18 cellular contexts compared by ENCODE assay signal in genomic region chr3:69842789-69843188, GRCh38.
"Had no signal": no experiment of that assay in that cellular context is flagged by ENCODE, and none has a peak within 500 bp of the region (broad histone marks: within the 10 kb centered on the region; RNA-seq: fewer than 3 reads in every experiment).

No MANE protein-coding gene starts in this region.

- H3K27ac ChIP-seq: epithelial cell of prostate, esophagus muscularis mucosa, gastrocnemius medialis, hepatocyte, neutrophil, testis had no signal

- DNase-seq: cortex of kidney; effector memory CD4-positive, alpha-beta T cell; glutamatergic neuron; kidney; left colon; mammary epithelial cell; naive thymus-derived CD4-positive, alpha-beta T cell; stimulated activated CD4-positive, alpha-beta T cell treated with anti-CD3 and anti-CD28 coated beads, Interleukin-4, amount 100 ng/mL, for 1 hour; stimulated activated CD8-positive, alpha-beta memory T cell treated with anti-CD3 and anti-CD28 coated beads, Interleukin-4, amount 100 ng/mL, for 48 hours; stimulated activated naive CD8-positive, alpha-beta T cell treated with anti-CD3 and anti-CD28 coated beads, Interleukin-15, Interleukin-2, amounts not matched to agents 100 U/mL and 50 U/mL, for 24 hours; testis; trophoblast cell had no signal

- H3K36me3 ChIP-seq: esophagus muscularis mucosa, gastrocnemius medialis, neutrophil had no signal

- H3K27me3 ChIP-seq: esophagus muscularis mucosa, gastrocnemius medialis, hepatocyte, neutrophil, testis had no signal

- H3K4me3 ChIP-seq: esophagus muscularis mucosa, gastrocnemius medialis, hepatocyte, testis had no signal

- ATAC-seq: gastrocnemius medialis; left colon; naive thymus-derived CD4-positive, alpha-beta T cell; stimulated activated effector memory CD8-positive, alpha-beta T cell treated with anti-CD3 and anti-CD28 coated beads, Interleukin-12 subunit alpha, Interleukin-12 subunit beta, amount 100 ng/mL, for 72 hours; stimulated activated naive CD8-positive, alpha-beta T cell treated with anti-CD3 and anti-CD28 coated beads, Interleukin-15, Interleukin-2, amounts not matched to agents 100 U/mL and 50 U/mL, for 24 hours had no signal

- H3K4me1 ChIP-seq: testis had no signal

- H3K9me3 ChIP-seq: esophagus muscularis mucosa, gastrocnemius medialis, neutrophil, testis had no signal
